8 cellular contexts compared by ENCODE assay signal in genomic region chr12:75479963-75480461, GRCh38. TPM values are rescaled to one million over a fixed set of nuclear protein-coding genes. Genes with fewer than 3 reads are reported as not detected.
DNase-seq lines count a peak whose midpoint lies in the region; ATAC-seq and TF ChIP-seq lines count a peak whose summit lies in the region.

No MANE protein-coding gene starts in this region.

- H3K27ac ChIP-seq in suprapubic skin: no peak overlapping the region

- 38% methylated on average over 2 of the region's 2 CpGs for WGBS in suprapubic skin

- POLR2A ChIA-PET in activated CD8-positive, alpha-beta T cell treated with anti-CD3 and anti-CD28 coated beads, Interleukin-2, amount 10 ng/mL, durations not matched to agents 7 days and 5 days (lab: Charles Lee): interaction anchor here (0.6 to 3.2 kb wide), 8 partner anchors 20 to 540 kb away, joined by 3 to 24 read pairs (median 4); partner anchors contain the start of gene KRR1

- no peaks in the 10 kb centered on the region for H3K27me3 Mint-ChIP-seq in activated T-cell treated with anti-CD3 and anti-CD28 coated beads, Interleukin-2, amount 50 U/mL, for 4 hours (ENCODE audit: low read depth)
- H3K27me3 Mint-ChIP-seq in activated CD8-positive, alpha-beta T cell treated with anti-CD3 and anti-CD28 coated beads, Interleukin-2, amount 10 ng/mL, durations not matched to agents 7 days and 5 days (ENCODE audit: low read depth): no peaks in the 10 kb centered on the region

- no peaks in the 10 kb centered on the region for H3K9me3 Mint-ChIP-seq in activated T-cell treated with anti-CD3 and anti-CD28 coated beads, Interleukin-2, amount 50 U/mL, for 4 hours
- H3K9me3 Mint-ChIP-seq in activated CD8-positive, alpha-beta T cell treated with anti-CD3 and anti-CD28 coated beads, Interleukin-2, amount 10 ng/mL, durations not matched to agents 7 days and 5 days (ENCODE audit: insufficient read depth): no peaks in the 10 kb centered on the region

- ATAC-seq in activated T-cell treated with anti-CD3 and anti-CD28 coated beads, Interleukin-2, amount 50 U/mL, for 4 hours: peak; percentile 9 to 26
- ATAC-seq in HG03097 (IDR thresholded peaks at IDR 0.05; ENCODE audit: low FRiP score, unreplicated experiment): peak; percentile 41
- ATAC-seq in activated CD8-positive, alpha-beta T cell treated with anti-CD3 and anti-CD28 coated beads, Interleukin-2, amount 10 ng/mL, durations not matched to agents 7 days and 5 days: peak; percentile 48

- H3K4me3 ChIP-seq in kidney epithelial cell (ENCODE audit: low read depth, low read length) (no peak overlapping the region), suprapubic skin (peak overlapping the region; percentile 42)

- no peak for TF ChIP-seq POLR2A in suprapubic skin (IDR thresholded peaks at IDR 0.05)

- DNase-seq in activated T-cell treated with anti-CD3 and anti-CD28 coated beads, Interleukin-2, amount 50 U/mL, for 4 hours: no peak
- DNase-seq in activated T-cell treated with anti-CD3 and anti-CD28 coated beads, Interleukin-2, amount 50 U/mL, for 48 hours: no peak
- no peak for DNase-seq in activated CD8-positive, alpha-beta T cell treated with anti-CD3 and anti-CD28 coated beads, Interleukin-2, amount 10 ng/mL, durations not matched to agents 7 days and 5 days
- DNase-seq in kidney epithelial cell (ENCODE audit: low read depth) (peak; percentile 42), suprapubic skin (ENCODE audit: low spot score in 2 of 2) (no peak), C1 segment of cervical spinal cord (lab: John Stamatoyannopoulos, UW) (no peak), NCI-H774 (lab: John Stamatoyannopoulos, UW) (no peak)

- H3K27me3 ChIP-seq in kidney epithelial cell (ENCODE audit: control insufficient read depth, insufficient read depth, low read length) (no peaks in the 10 kb centered on the region), suprapubic skin (no peaks in the 10 kb centered on the region)

- H3K27ac Mint-ChIP-seq in activated CD8-positive, alpha-beta T cell treated with anti-CD3 and anti-CD28 coated beads, Interleukin-2, amount 10 ng/mL, durations not matched to agents 7 days and 5 days: peak overlapping the region; percentile 100

- TF ChIP-seq CTCF in kidney epithelial cell (IDR thresholded peaks at IDR 0.05; ENCODE audit: insufficient read depth, low read length, poor library complexity, severe bottlenecking) (no peak), suprapubic skin (IDR thresholded peaks at IDR 0.05) (no peak)

- H3K4me1 ChIP-seq in suprapubic skin: peaks cover 9% of the 10 kb centered on the region

- peaks cover 88% of the 10 kb centered on the region for H3K4me1 Mint-ChIP-seq in activated T-cell treated with anti-CD3 and anti-CD28 coated beads, Interleukin-2, amount 50 U/mL, for 4 hours (ENCODE audit: low read depth)
- H3K4me1 Mint-ChIP-seq in activated CD8-positive, alpha-beta T cell treated with anti-CD3 and anti-CD28 coated beads, Interleukin-2, amount 10 ng/mL, durations not matched to agents 7 days and 5 days (ENCODE audit: low read depth): peaks cover 69% of the 10 kb centered on the region

- no peak for TF ChIP-seq EP300 in suprapubic skin (IDR thresholded peaks at IDR 0.05)

- CTCF ChIA-PET in activated CD8-positive, alpha-beta T cell treated with anti-CD3 and anti-CD28 coated beads, Interleukin-2, amount 10 ng/mL, durations not matched to agents 7 days and 5 days (lab: Charles Lee): interaction anchor here (1.1 to 4.3 kb wide), 15 partner anchors 9 to 552 kb away, joined by 3 to 31 read pairs (median 5); partner anchors contain the start of genes GLIPR1L1, GLIPR1L2 and PHLDA1

- H3K36me3 ChIP-seq in kidney epithelial cell (ENCODE audit: control insufficient read depth, insufficient read depth, low read length): no peaks in the 10 kb centered on the region
- no peaks in the 10 kb centered on the region for H3K36me3 ChIP-seq in suprapubic skin

- peak overlapping the region; percentile 84 for H3K4me3 Mint-ChIP-seq in activated T-cell treated with anti-CD3 and anti-CD28 coated beads, Interleukin-2, amount 50 U/mL, for 4 hours
- H3K4me3 Mint-ChIP-seq in activated CD8-positive, alpha-beta T cell treated with anti-CD3 and anti-CD28 coated beads, Interleukin-2, amount 10 ng/mL, durations not matched to agents 7 days and 5 days: peak overlapping the region; percentile 91

- no peaks in the 10 kb centered on the region for H3K9me3 ChIP-seq in suprapubic skin

- H3K36me3 Mint-ChIP-seq in activated T-cell treated with anti-CD3 and anti-CD28 coated beads, Interleukin-2, amount 50 U/mL, for 4 hours (ENCODE audit: insufficient read depth): peaks cover 8% of the 10 kb centered on the region
- H3K36me3 Mint-ChIP-seq in activated CD8-positive, alpha-beta T cell treated with anti-CD3 and anti-CD28 coated beads, Interleukin-2, amount 10 ng/mL, durations not matched to agents 7 days and 5 days (ENCODE audit: low read depth): peaks cover 18% of the 10 kb centered on the region

RNA-seq across cellular contexts. Expression of gene GLIPR1, which starts 0.5 kb away (rescaled TPM):
- 1 to 10 TPM; 5.7 to 7.9 (median 6.1) TPM for total RNA-seq in activated T-cell treated with anti-CD3 and anti-CD28 coated beads, Interleukin-2, amount 50 U/mL, for 4 hours
- 10 to 100 TPM; 30.5 to 33.0 TPM for total RNA-seq in activated CD8-positive, alpha-beta T cell treated with anti-CD3 and anti-CD28 coated beads, Interleukin-2, amount 10 ng/mL, durations not matched to agents 7 days and 5 days
- total RNA-seq in kidney epithelial cell (28.4 and 31.9 TPM in 2 replicates), suprapubic skin (1 to 10 TPM; 1.8 to 6.7 (median 4.4) TPM)

RNA-seq across cellular contexts. Expression of gene KRR1, which starts 31.4 kb away (rescaled TPM):
- total RNA-seq in activated T-cell treated with anti-CD3 and anti-CD28 coated beads, Interleukin-2, amount 50 U/mL, for 4 hours: 100 to 1,000 TPM; 149 to 157 (median 152) TPM
- 10 to 100 TPM; 71.0 to 73.1 TPM for total RNA-seq in activated CD8-positive, alpha-beta T cell treated with anti-CD3 and anti-CD28 coated beads, Interleukin-2, amount 10 ng/mL, durations not matched to agents 7 days and 5 days
- 20.5 and 31.2 TPM in 2 replicates for total RNA-seq in kidney epithelial cell
- total RNA-seq in suprapubic skin: 10 to 100 TPM; 34.6 to 56.5 (median 39.1) TPM
